8 cellular contexts compared by ENCODE assay signal in the genomic region with DNA sequence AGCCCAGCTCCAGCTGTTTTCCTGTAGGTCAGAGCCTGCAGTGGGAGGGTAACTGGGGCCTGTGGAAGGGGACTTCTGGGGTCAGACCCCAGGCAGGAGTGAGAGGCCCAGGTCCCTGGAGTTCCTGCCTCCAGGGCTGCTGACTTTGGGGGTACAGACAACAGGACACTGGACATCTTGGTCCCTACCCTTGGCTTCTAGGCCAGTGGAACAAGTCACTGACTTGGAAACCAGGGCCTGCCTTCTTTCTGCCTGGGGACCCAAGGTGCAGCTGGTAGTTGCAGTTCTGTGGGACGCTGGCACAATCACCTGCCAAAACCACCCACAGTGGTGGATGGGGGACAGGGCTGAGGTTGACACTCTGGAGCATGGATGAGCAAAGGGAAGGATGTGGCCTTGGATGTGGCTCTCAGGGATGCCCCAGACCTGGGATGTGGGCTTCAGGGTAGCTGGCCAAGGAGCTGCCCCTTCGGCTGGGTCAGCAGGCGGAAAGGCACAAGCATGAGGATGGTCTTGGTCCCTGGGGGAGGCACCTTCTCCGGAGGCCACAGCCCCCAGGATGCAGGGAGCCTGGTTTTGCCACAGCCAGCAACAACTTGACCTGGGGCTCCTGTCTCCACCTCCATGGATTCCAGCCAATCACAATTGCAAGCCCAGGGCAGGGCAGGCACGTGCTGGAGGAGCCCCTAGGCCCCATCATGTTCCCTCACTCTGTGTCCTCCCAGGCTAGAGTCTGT. TPM values are rescaled to one million over a fixed set of nuclear protein-coding genes. Genes with fewer than 3 reads are reported as not detected.
DNase-seq lines count a peak whose midpoint lies in the region; ATAC-seq, FAIRE-seq and TF ChIP-seq lines count a peak whose summit lies in the region.

No MANE protein-coding gene starts in this region.

- dilution Hi-C loops in keratinocyte (cut with MboI; ENCODE audit: extremely low pct_ligation_motif_present, low sequenced_read_pairs), result no loop called here

- FAIRE-seq in keratinocyte (lab: Jason Lieb, UNC), result no peak

- no peaks in the 10 kb centered on the region for H3K9me3 ChIP-seq in keratinocyte (ENCODE audit: control insufficient read depth, low read depth, low read length)
- no peaks in the 10 kb centered on the region for H3K9me3 ChIP-seq in thymus (ENCODE audit: control insufficient read depth)

- H3K4me1 Mint-ChIP-seq in activated CD4-positive, alpha-beta T cell treated with anti-CD3 and anti-CD28 coated beads, Interleukin-2, amount 10 ng/mL, durations not matched to agents 24 days and 14 days, result peaks cover 20% of the 10 kb centered on the region
- peaks cover 22% of the 10 kb centered on the region for H3K4me1 Mint-ChIP-seq in activated naive CD8-positive, alpha-beta T cell (ENCODE audit: low read depth)

- H3K27ac ChIP-seq in keratinocyte (ENCODE audit: control insufficient read depth, insufficient read depth, low read length), result no peak overlapping the region
- H3K27ac ChIP-seq in thymus (ENCODE audit: low read depth), result peak overlapping the region; percentile 33

- H3K27ac Mint-ChIP-seq in activated CD4-positive, alpha-beta T cell treated with anti-CD3 and anti-CD28 coated beads, Interleukin-2, amount 10 ng/mL, durations not matched to agents 24 days and 14 days, result no peak overlapping the region
- H3K27ac Mint-ChIP-seq in activated naive CD8-positive, alpha-beta T cell, result no peak overlapping the region

- H3K9ac ChIP-seq in keratinocyte (ENCODE audit: control insufficient read depth, extremely low read depth, insufficient read depth, low read length), result peak overlapping the region; percentile 64

- DNase-seq in activated CD4-positive, alpha-beta T cell treated with anti-CD3 and anti-CD28 coated beads, Interleukin-2, amount 10 ng/mL, durations not matched to agents 24 days and 14 days, result peak; percentile 56
- DNase-seq in activated CD4-positive, alpha-beta T cell treated with anti-CD3 and anti-CD28 coated beads, Interleukin-2, amount 50 U/mL, for 4 hours, result no peak
- no peak for DNase-seq in keratinocyte (ENCODE audit: low read depth, low spot score)
- DNase-seq in NCI-H510A treated with DMSO at 0.1 percent for 48 hours (lab: John Stamatoyannopoulos, UW), result no peak

- peaks cover 22% of the 10 kb centered on the region for H3K4me1 ChIP-seq in keratinocyte (ENCODE audit: control insufficient read depth, extremely low read depth, insufficient read depth, low read length)
- peaks cover 11% of the 10 kb centered on the region for H3K4me1 ChIP-seq in thymus (ENCODE audit: control insufficient read depth, insufficient read depth, low read length)

- H3K9me1 ChIP-seq in keratinocyte (ENCODE audit: control insufficient read depth, extremely low read depth, insufficient read depth, low read length), result no peaks in the 10 kb centered on the region

- H3K4me3 Mint-ChIP-seq in activated CD4-positive, alpha-beta T cell treated with anti-CD3 and anti-CD28 coated beads, Interleukin-2, amount 10 ng/mL, durations not matched to agents 24 days and 14 days, result peak overlapping the region; percentile 87
- H3K4me3 Mint-ChIP-seq in activated naive CD8-positive, alpha-beta T cell, result peak overlapping the region; percentile 80

- peaks cover 17% of the 10 kb centered on the region for H3K79me2 ChIP-seq in keratinocyte (ENCODE audit: control insufficient read depth, insufficient read depth, low read length)

- no peak for TF ChIP-seq CTCF in keratinocyte (optimal IDR thresholded peaks at IDR 0.05 in 1 of 3, IDR thresholded peaks at IDR 0.05 in 1 of 3, conservative IDR thresholded peaks at IDR 0.05 in 1 of 3; ENCODE audit: extremely low read depth in 1 of 3, insufficient read depth in 2 of 3, low read length in 3 of 3)

- H3K4me2 ChIP-seq in keratinocyte (ENCODE audit: control insufficient read depth, extremely low read depth, insufficient read depth, low read depth, low read length), result peak overlapping the region; percentile 89

- no peak overlapping the region for H2AFZ ChIP-seq in keratinocyte (ENCODE audit: control insufficient read depth, low read length)

- no peaks in the 10 kb centered on the region for H3K27me3 ChIP-seq in keratinocyte (ENCODE audit: control insufficient read depth, extremely low read depth, insufficient read depth, low read length)
- no peaks in the 10 kb centered on the region for H3K27me3 ChIP-seq in thymus (ENCODE audit: control insufficient read depth, insufficient read depth)

- peaks cover 3% of the 10 kb centered on the region for H4K20me1 ChIP-seq in keratinocyte (ENCODE audit: control insufficient read depth, extremely low read depth, insufficient read depth, low read length)

- H3K36me3 ChIP-seq in keratinocyte (ENCODE audit: control insufficient read depth in 2 of 2, extremely low read depth in 1 of 2, insufficient read depth in 2 of 2, low read length in 2 of 2) (peaks cover 13 to 15% of the 10 kb centered on the region in 2 experiments), thymus (ENCODE audit: control insufficient read depth, insufficient read depth) (peaks cover 32% of the 10 kb centered on the region)

- ATAC-seq in HG03342 (IDR thresholded peaks at IDR 0.05; ENCODE audit: unreplicated experiment), result no peak
- no peak for ATAC-seq in HG03159 (IDR thresholded peaks at IDR 0.05; ENCODE audit: unreplicated experiment)

- H3K27me3 Mint-ChIP-seq in activated CD4-positive, alpha-beta T cell treated with anti-CD3 and anti-CD28 coated beads, Interleukin-2, amount 10 ng/mL, durations not matched to agents 24 days and 14 days, result peaks cover 2% of the 10 kb centered on the region
- H3K27me3 Mint-ChIP-seq in activated naive CD8-positive, alpha-beta T cell, result no peaks in the 10 kb centered on the region

- 69% methylated on average over 5 of the region's 5 CpGs for WGBS in thymus

- peaks cover 14% of the 10 kb centered on the region for H3K36me3 Mint-ChIP-seq in activated CD4-positive, alpha-beta T cell treated with anti-CD3 and anti-CD28 coated beads, Interleukin-2, amount 10 ng/mL, durations not matched to agents 24 days and 14 days (ENCODE audit: low read depth)
- no peaks in the 10 kb centered on the region for H3K36me3 Mint-ChIP-seq in activated naive CD8-positive, alpha-beta T cell

- H3K9me3 Mint-ChIP-seq in activated CD4-positive, alpha-beta T cell treated with anti-CD3 and anti-CD28 coated beads, Interleukin-2, amount 10 ng/mL, durations not matched to agents 24 days and 14 days, result peaks cover 3% of the 10 kb centered on the region
- H3K9me3 Mint-ChIP-seq in activated naive CD8-positive, alpha-beta T cell (ENCODE audit: low read depth), result no peaks in the 10 kb centered on the region

- H3K4me3 ChIP-seq in keratinocyte (ENCODE audit: control insufficient read depth in 2 of 3, extremely low read depth in 1 of 3, insufficient read depth in 2 of 3, low read depth in 1 of 3, low read length in 3 of 3) (peak overlapping the region in 2 of 3 experiments; percentile 63 to 64), thymus (ENCODE audit: low read length) (peak overlapping the region; percentile 58)

- intact Hi-C loops in activated CD4-positive, alpha-beta T cell treated with anti-CD3 and anti-CD28 coated beads, Interleukin-2, amount 10 ng/mL, durations not matched to agents 24 days and 14 days (cut with micrococcal nuclease), result no loop called here

RNA-seq across cellular contexts. Expression of gene JMJD4, which starts 5.8 kb away (rescaled TPM):
- 34.8 and 35.1 TPM in 2 replicates for total RNA-seq in activated CD4-positive, alpha-beta T cell treated with anti-CD3 and anti-CD28 coated beads, Interleukin-2, amount 10 ng/mL, durations not matched to agents 24 days and 14 days
- polyA plus RNA-seq in keratinocyte, result 17.1 to 25.0 TPM (median 19.5 TPM) in 3 replicates
- 2.3 TPM for polyA plus RNA-seq in keratinocyte (2011; ENCODE audit: low read depth)
- 13.0 and 19.4 TPM in 2 replicates for polyA plus RNA-seq in keratinocyte (2011; cell fraction: cytosol; rRNA removed)
- 21.4 and 23.2 TPM in 2 replicates for polyA plus RNA-seq in keratinocyte (2011; cell fraction: nucleus; rRNA removed)
- 5.9 and 20.5 TPM in 2 replicates for polyA plus RNA-seq in keratinocyte (2012; ENCODE audit: low replicate concordance)
- 33.5 to 41.8 TPM (median 33.9 TPM) in 3 replicates for polyA minus RNA-seq in keratinocyte
- polyA minus RNA-seq in keratinocyte (2011; cell fraction: cytosol; rRNA and poly(A)+ RNA removed), result 28.2 TPM
- 20.1 and 22.4 TPM in 2 replicates for polyA minus RNA-seq in keratinocyte (2011; cell fraction: nucleus; rRNA and poly(A)+ RNA removed)
- polyA plus RNA-seq in thymus, result 14.4 TPM

RNA-seq across cellular contexts. Expression of gene SNAP47, which starts 5.9 kb away (rescaled TPM):
- 28.6 and 30.9 TPM in 2 replicates for total RNA-seq in activated CD4-positive, alpha-beta T cell treated with anti-CD3 and anti-CD28 coated beads, Interleukin-2, amount 10 ng/mL, durations not matched to agents 24 days and 14 days
- 19.3 to 30.4 TPM (median 24.8 TPM) in 3 replicates for polyA plus RNA-seq in keratinocyte
- 9.7 TPM for polyA plus RNA-seq in keratinocyte (2011; ENCODE audit: low read depth)
- 31.4 and 31.8 TPM in 2 replicates for polyA plus RNA-seq in keratinocyte (2011; cell fraction: cytosol; rRNA removed)
- polyA plus RNA-seq in keratinocyte (2011; cell fraction: nucleus; rRNA removed), result 21.6 and 23.4 TPM in 2 replicates
- 20.7 and 24.0 TPM in 2 replicates for polyA plus RNA-seq in keratinocyte (2012; ENCODE audit: low replicate concordance)
- 16.5 to 28.5 TPM (median 21.7 TPM) in 3 replicates for polyA minus RNA-seq in keratinocyte
- 18.0 TPM for polyA minus RNA-seq in keratinocyte (2011; cell fraction: cytosol; rRNA and poly(A)+ RNA removed)
- 9.7 and 15.4 TPM in 2 replicates for polyA minus RNA-seq in keratinocyte (2011; cell fraction: nucleus; rRNA and poly(A)+ RNA removed)
- polyA plus RNA-seq in thymus, result 17.3 TPM
